7 cellular contexts compared by ENCODE assay signal in genomic region chr4:102743352-102743751, GRCh38. TPM values are rescaled to one million over a fixed set of nuclear protein-coding genes. Genes with fewer than 3 reads are reported as not detected.
DNase-seq lines count a peak whose midpoint lies in the region; ATAC-seq and TF ChIP-seq lines count a peak whose summit lies in the region.
"Not testable (repeated sequence)": the region's sequence is repeated elsewhere in the genome, so short reads cannot be mapped to it uniquely, and the experiment has no call there.

No MANE protein-coding gene starts in this region.

- peak overlapping the region; percentile 4; the same call in 1 of the 2 replicates for H3K27ac ChIP-seq in HL-60 (replicated peaks)

- not testable (repeated sequence) for TF ChIP-seq CTCF in HL-60 (IDR thresholded peaks at IDR 0.05; ENCODE audit: insufficient read depth, low read length)

- not testable (repeated sequence) for H3K4me3 ChIP-seq in HL-60 (replicated peaks; ENCODE audit: insufficient read depth, low read length)

- intact Hi-C loops in left ventricle myocardium superior (cut with micrococcal nuclease): not testable (repeated sequence)

- not testable (repeated sequence) for TF ChIP-seq POLR2A in GM18505 (IDR thresholded peaks at IDR 0.05; ENCODE audit: borderline replicate concordance, extremely low read depth, insufficient read depth, insufficient read length)

- ATAC-seq in GM18505 (IDR thresholded peaks at IDR 0.05; ENCODE audit: unreplicated experiment): peak; percentile 99
- peak; percentile 99 for ATAC-seq in GM19395 (IDR thresholded peaks at IDR 0.05; ENCODE audit: unreplicated experiment)
- peak; percentile 100 for ATAC-seq in GM21825 (IDR thresholded peaks at IDR 0.05; ENCODE audit: unreplicated experiment)
- peak; percentile 98 for ATAC-seq in HG03066 (IDR thresholded peaks at IDR 0.05; ENCODE audit: low read depth, unreplicated experiment)
- ATAC-seq in left ventricle myocardium superior: peak; percentile 34

- H3K27me3 ChIP-seq in HL-60 (ENCODE audit: insufficient read depth, poor library complexity, severe bottlenecking): not testable (repeated sequence)

- DNase-seq in HL-60 (ENCODE audit: low read depth in 1 of 2, low spot score in 1 of 2) (peak; percentile 30 to 90), SIG-M5 treated with dmso at 0.1 percent for 504 hours (lab: John Stamatoyannopoulos, UW; ENCODE audit: unreplicated experiment) (peak; percentile 55)
- DNase-seq in left ventricle myocardium superior: not testable (repeated sequence)

RNA-seq across cellular contexts. Expression of gene MANBA, which starts 17.4 kb away (rescaled TPM):
- 27.3 TPM for total RNA-seq in left ventricle myocardium superior

Comparison
In these comparisons a context has a peak if more than half of its experiments do, and no peak if none do; other contexts are left out.
1. ATAC-seq: peak in every context shown above with its lines; median percentile 100 in GM21825; 99 in GM18505; 99 in GM19395; 98 in HG03066; 34 in left ventricle myocardium superior.